1 cellular context compared by ENCODE assay signal in the genomic region with DNA sequence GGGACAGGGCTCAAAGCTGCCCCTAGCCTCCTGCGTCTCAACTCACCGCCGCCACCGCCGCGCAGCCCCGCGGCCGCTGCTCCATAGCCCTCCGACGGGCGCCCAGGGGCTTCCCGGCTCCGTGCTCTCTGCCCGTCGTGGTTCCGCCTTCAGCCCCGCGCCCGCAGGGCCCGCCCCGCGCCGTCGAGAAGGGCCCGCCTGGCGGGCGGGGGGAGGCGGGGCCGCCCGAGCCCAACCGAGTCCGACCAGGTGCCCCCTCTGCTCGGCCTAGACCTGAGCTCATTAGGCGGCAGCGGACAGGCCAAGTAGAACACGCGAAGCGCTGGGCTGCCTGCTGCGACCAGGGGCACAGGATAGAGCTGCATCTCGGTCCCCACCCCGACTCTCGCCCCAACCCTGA.
TF ChIP-seq lines count a peak whose summit lies in the region.

A gene with protein sequence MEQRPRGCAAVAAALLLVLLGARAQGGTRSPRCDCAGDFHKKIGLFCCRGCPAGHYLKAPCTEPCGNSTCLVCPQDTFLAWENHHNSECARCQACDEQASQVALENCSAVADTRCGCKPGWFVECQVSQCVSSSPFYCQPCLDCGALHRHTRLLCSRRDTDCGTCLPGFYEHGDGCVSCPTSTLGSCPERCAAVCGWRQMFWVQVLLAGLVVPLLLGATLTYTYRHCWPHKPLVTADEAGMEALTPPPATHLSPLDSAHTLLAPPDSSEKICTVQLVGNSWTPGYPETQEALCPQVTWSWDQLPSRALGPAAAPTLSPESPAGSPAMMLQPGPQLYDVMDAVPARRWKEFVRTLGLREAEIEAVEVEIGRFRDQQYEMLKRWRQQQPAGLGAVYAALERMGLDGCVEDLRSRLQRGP (minus strand): TSS at position 151 of the 400 bp plus-strand sequence. CDS start 66 bp downstream, at position 85.

TF ChIP-seq in SK-N-SH treated with all-trans-retinoic acid at 6 μM for 48 hours, 23 proteins besides CTCF, POLR2A, EP300 and RAD21 (continued from another document):
- TF ChIP-seq, protein P1, sequence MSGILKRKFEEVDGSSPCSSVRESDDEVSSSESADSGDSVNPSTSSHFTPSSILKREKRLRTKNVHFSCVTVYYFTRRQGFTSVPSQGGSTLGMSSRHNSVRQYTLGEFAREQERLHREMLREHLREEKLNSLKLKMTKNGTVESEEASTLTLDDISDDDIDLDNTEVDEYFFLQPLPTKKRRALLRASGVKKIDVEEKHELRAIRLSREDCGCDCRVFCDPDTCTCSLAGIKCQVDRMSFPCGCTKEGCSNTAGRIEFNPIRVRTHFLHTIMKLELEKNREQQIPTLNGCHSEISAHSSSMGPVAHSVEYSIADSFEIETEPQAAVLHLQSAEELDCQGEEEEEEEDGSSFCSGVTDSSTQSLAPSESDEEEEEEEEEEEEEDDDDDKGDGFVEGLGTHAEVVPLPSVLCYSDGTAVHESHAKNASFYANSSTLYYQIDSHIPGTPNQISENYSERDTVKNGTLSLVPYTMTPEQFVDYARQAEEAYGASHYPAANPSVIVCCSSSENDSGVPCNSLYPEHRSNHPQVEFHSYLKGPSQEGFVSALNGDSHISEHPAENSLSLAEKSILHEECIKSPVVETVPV (CRISPR knock-in tag; IDR thresholded peaks at IDR 0.05), result no peak
- TF ChIP-seq, protein P2, sequence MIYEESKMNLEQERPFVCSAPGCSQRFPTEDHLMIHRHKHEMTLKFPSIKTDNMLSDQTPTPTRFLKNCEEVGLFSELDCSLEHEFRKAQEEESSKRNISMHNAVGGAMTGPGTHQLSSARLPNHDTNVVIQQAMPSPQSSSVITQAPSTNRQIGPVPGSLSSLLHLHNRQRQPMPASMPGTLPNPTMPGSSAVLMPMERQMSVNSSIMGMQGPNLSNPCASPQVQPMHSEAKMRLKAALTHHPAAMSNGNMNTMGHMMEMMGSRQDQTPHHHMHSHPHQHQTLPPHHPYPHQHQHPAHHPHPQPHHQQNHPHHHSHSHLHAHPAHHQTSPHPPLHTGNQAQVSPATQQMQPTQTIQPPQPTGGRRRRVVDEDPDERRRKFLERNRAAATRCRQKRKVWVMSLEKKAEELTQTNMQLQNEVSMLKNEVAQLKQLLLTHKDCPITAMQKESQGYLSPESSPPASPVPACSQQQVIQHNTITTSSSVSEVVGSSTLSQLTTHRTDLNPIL (CRISPR knock-in tag; IDR thresholded peaks at IDR 0.05; ENCODE audit: low read depth), result no peak
- no peak for TF ChIP-seq PPARA (CRISPR knock-in tag; IDR thresholded peaks at IDR 0.05; ENCODE audit: borderline replicate concordance)
- TF ChIP-seq, protein P3, sequence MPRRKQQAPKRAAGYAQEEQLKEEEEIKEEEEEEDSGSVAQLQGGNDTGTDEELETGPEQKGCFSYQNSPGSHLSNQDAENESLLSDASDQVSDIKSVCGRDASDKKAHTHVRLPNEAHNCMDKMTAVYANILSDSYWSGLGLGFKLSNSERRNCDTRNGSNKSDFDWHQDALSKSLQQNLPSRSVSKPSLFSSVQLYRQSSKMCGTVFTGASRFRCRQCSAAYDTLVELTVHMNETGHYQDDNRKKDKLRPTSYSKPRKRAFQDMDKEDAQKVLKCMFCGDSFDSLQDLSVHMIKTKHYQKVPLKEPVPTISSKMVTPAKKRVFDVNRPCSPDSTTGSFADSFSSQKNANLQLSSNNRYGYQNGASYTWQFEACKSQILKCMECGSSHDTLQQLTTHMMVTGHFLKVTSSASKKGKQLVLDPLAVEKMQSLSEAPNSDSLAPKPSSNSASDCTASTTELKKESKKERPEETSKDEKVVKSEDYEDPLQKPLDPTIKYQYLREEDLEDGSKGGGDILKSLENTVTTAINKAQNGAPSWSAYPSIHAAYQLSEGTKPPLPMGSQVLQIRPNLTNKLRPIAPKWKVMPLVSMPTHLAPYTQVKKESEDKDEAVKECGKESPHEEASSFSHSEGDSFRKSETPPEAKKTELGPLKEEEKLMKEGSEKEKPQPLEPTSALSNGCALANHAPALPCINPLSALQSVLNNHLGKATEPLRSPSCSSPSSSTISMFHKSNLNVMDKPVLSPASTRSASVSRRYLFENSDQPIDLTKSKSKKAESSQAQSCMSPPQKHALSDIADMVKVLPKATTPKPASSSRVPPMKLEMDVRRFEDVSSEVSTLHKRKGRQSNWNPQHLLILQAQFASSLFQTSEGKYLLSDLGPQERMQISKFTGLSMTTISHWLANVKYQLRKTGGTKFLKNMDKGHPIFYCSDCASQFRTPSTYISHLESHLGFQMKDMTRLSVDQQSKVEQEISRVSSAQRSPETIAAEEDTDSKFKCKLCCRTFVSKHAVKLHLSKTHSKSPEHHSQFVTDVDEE (CRISPR knock-in tag; IDR thresholded peaks at IDR 0.05), result no peak
- no peak for TF ChIP-seq RARB (CRISPR knock-in tag; IDR thresholded peaks at IDR 0.05)
TF ChIP-seq in SK-N-SH treated with all-trans-retinoic acid at 6 μM for 48 hours: peak in this region for 0.
